ENCODE assay signal across 26 cellular contexts in the genomic region with DNA sequence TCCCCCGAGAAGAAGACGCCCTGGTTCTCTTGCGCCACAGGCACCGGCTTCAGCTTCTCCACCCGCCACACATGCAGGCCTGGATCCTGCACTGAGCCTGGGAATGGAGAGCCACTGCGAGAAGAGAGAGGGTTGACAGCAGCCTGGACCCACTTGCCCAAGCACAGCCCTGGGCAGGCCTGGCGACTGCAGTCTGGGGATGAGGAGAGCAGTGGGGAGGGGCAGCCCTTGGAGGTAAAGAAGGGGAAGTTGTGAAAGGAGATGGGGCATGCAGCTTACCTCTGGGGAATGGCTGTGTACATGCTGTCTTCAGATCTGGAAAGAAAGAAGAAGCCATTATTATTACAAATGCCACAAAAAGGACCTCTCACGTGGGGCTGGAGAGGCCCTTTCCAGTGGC. TPM values are rescaled to one million over a fixed set of nuclear protein-coding genes. Genes with fewer than 3 reads are reported as not detected.
DNase-seq lines count a peak whose midpoint lies in the region; ATAC-seq and TF ChIP-seq lines count a peak whose summit lies in the region.
"Had no signal": no experiment of that assay in that cellular context is flagged by ENCODE, and none has a peak within 500 bp of the region (broad histone marks: within the 10 kb centered on the region; RNA-seq: fewer than 3 reads in every experiment).

No MANE protein-coding gene starts in this region.

- CTCF ChIA-PET in HEK293T (lab: Yijun Ruan, JAX) = no interaction called here

- H3K27me3 Mint-ChIP-seq in IgD-negative memory B cell (no peaks in the 10 kb centered on the region), nephron progenitor cell (ENCODE audit: low read depth, poor library complexity) (peaks cover 5% of the 10 kb centered on the region)
- H3K27me3 Mint-ChIP-seq: progenitor cell of endocrine pancreas had no signal

- peak overlapping the region in 3 of 4 donors; percentile 52 to 90 (median 90) for H3K4me3 Mint-ChIP-seq in IgD-negative memory B cell
- no peak overlapping the region for H3K4me3 Mint-ChIP-seq in nephron progenitor cell
- H3K4me3 Mint-ChIP-seq: HFFc6 had no signal

- TF ChIP-seq CTCF in nephron progenitor cell (IDR thresholded peaks at IDR 0.05) = no peak

- no peak overlapping the region for H3K4me3 ChIP-seq in GM23248
- H3K4me3 ChIP-seq: A549, breast epithelium, lower lobe of right lung, SJSA1, upper lobe of left lung had no signal

- in situ Hi-C loops in GM23248 (cut with MboI) = no loop called here

- H3K4me1 Mint-ChIP-seq in IgD-negative memory B cell (peaks cover 14 to 21% (median 16%) of the 10 kb centered on the region in 3 donors), nephron progenitor cell (peaks cover 8% of the 10 kb centered on the region)

- ATAC-seq in GM21717 (IDR thresholded peaks at IDR 0.05; ENCODE audit: unreplicated experiment) = no peak
- ATAC-seq: lower lobe of right lung, PC-3 had no signal

- POLR2A ChIA-PET in HEK293T (lab: Yijun Ruan, JAX) = no interaction called here

- no peak overlapping the region for H3K27ac ChIP-seq in GM23248
- H3K27ac ChIP-seq: A549, breast epithelium, KMS-11, lower lobe of right lung, SJSA1, upper lobe of left lung had no signal

- H3K9me3 ChIP-seq in GM23248 (ENCODE audit: low read depth) = no peaks in the 10 kb centered on the region
- H3K9me3 ChIP-seq: breast epithelium, lower lobe of right lung, SJSA1, upper lobe of left lung had no signal

- peaks cover 13% of the 10 kb centered on the region for H3K4me1 ChIP-seq in GM23248 (ENCODE audit: insufficient read depth)
- H3K4me1 ChIP-seq: A549, SJSA1 had no signal

- H3K27ac Mint-ChIP-seq in IgD-negative memory B cell = peak overlapping the region; percentile 80 to 88 (median 85)
- peak overlapping the region; percentile 31 for H3K27ac Mint-ChIP-seq in nephron progenitor cell
- H3K27ac Mint-ChIP-seq: HFFc6, progenitor cell of endocrine pancreas had no signal

- H3K36me3 Mint-ChIP-seq in IgD-negative memory B cell (peaks cover 8% of the 10 kb centered on the region), nephron progenitor cell (ENCODE audit: low read depth) (peaks cover 21% of the 10 kb centered on the region)

- no peak overlapping the region for H3K4me2 ChIP-seq in GM23248 (ENCODE audit: unreplicated experiment)
- H3K4me2 ChIP-seq: A549, KMS-11 had no signal

- H3K9me3 Mint-ChIP-seq in IgD-negative memory B cell (no peaks in the 10 kb centered on the region), nephron progenitor cell (peaks cover 26% of the 10 kb centered on the region)

- H3K9me2 ChIP-seq in GM23248 (ENCODE audit: insufficient read depth) = no peaks in the 10 kb centered on the region

- DNase-seq in AML-193 (lab: John Stamatoyannopoulos, UW) (peak; percentile 62 to 63), SKM-1 (lab: John Stamatoyannopoulos, UW; ENCODE audit: unreplicated experiment) (peak; percentile 90), nephron progenitor cell (no peak), HEK293T (ENCODE audit: extremely low spot score) (no peak), GM23248 (no peak), germinal center (ENCODE audit: low spot score) (no peak)
- DNase-seq: activated CD4-positive, alpha-beta T cell treated with anti-CD3 and anti-CD28 coated beads for 4 hours; DMS 273 treated with DMSO at 0.1 percent for 48 hours; foreskin fibroblast; HFFc6; hippocampal formation; islet precursor cell; lower lobe of right lung; NCI-H1105 treated with DMSO at 0.1 percent for 48 hours; NCI-H526 treated with DMSO at 0.1 percent for 48 hours; PC-3; stimulated activated CD4-positive, alpha-beta T cell treated with anti-CD3 and anti-CD28 coated beads, Interleukin-4, amount 100 ng/mL, for 1 hour had no signal

- H3K9ac ChIP-seq in GM23248 = no peak overlapping the region
- H3K9ac ChIP-seq: KMS-11 had no signal

- no peaks in the 10 kb centered on the region for H4K20me1 ChIP-seq in GM23248 (ENCODE audit: insufficient read depth)

- H2AFZ ChIP-seq in GM23248 = no peak overlapping the region

- 97 to 98% methylated on average over 8 of the region's 8 CpGs for WGBS in GM23248 (ENCODE audit: low coverage in 1 of 2, low lambda C conversion rate in 2 of 2, missing lambda C conversion rate in 2 of 2), 2 experiments

- H3K27me3 ChIP-seq in GM23248 (replicated peaks; ENCODE audit: insufficient read depth) = no peaks in the 10 kb centered on the region
- H3K27me3 ChIP-seq: breast epithelium, SJSA1, upper lobe of left lung had no signal

- H3K79me2 ChIP-seq in GM23248 (ENCODE audit: insufficient read depth) = peaks cover 32% of the 10 kb centered on the region

- H3K36me3 ChIP-seq in GM23248 (ENCODE audit: low read depth) = 0 out of 2 replicates have a peak, but pooled peaks cover 3% of the 10 kb centered on the region
- H3K36me3 ChIP-seq: breast epithelium, SJSA1 had no signal

- H3F3A ChIP-seq in GM23248 (ENCODE audit: insufficient read depth) = peaks cover 17% of the 10 kb centered on the region

TF ChIP-seq in HEK293T, 16 proteins besides CTCF, POLR2A, EP300 and RAD21:
- TF ChIP-seq CTBP1 (IDR thresholded peaks at IDR 0.05; ENCODE audit: borderline replicate concordance) = no peak
- TF ChIP-seq HDGF (IDR thresholded peaks at IDR 0.05; ENCODE audit: borderline replicate concordance) = no peak
- TF ChIP-seq LEF1 (IDR thresholded peaks at IDR 0.05; ENCODE audit: borderline replicate concordance) = no peak
- no peak for TF ChIP-seq ZNF384 (IDR thresholded peaks at IDR 0.05)
- TF ChIP-seq, protein P1, sequence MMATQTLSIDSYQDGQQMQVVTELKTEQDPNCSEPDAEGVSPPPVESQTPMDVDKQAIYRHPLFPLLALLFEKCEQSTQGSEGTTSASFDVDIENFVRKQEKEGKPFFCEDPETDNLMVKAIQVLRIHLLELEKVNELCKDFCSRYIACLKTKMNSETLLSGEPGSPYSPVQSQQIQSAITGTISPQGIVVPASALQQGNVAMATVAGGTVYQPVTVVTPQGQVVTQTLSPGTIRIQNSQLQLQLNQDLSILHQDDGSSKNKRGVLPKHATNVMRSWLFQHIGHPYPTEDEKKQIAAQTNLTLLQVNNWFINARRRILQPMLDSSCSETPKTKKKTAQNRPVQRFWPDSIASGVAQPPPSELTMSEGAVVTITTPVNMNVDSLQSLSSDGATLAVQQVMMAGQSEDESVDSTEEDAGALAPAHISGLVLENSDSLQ (IDR thresholded peaks at IDR 0.05) = no peak
- no peak for TF ChIP-seq FOXA1 (IDR thresholded peaks at IDR 0.05)

RNA-seq across cellular contexts. Expression of gene CAPG, which starts 8.3 kb away (rescaled TPM):
- polyA plus RNA-seq in IgD-negative memory B cell = 542 TPM
- total RNA-seq in GM23248 (2014; rRNA removed; shearing (Covaris generic)) = 223 and 249 TPM in 2 replicates
- polyA plus RNA-seq in GM23248 (2016; fragmentation: Nextera tagmentation; extraction: Ambion mirVana) = 346 and 384 TPM in 2 replicates

RNA-seq across cellular contexts. Expression of gene SH2D6, which starts 16.7 kb away (rescaled TPM):
- not detected for polyA plus RNA-seq in IgD-negative memory B cell
- total RNA-seq in GM23248 (2014; rRNA removed; shearing (Covaris generic)) = not detected in 2 replicates
- polyA plus RNA-seq in GM23248 (2016; fragmentation: Nextera tagmentation; extraction: Ambion mirVana) = 0.31 TPM in 1 of 2 replicates, not detected in the other
- total RNA-seq: breast epithelium, PC-3, SJSA1, skeletal muscle tissue had no signal

RNA-seq across cellular contexts. Expression of gene ELMOD3, which starts 47.3 kb away (rescaled TPM):
- polyA plus RNA-seq in IgD-negative memory B cell = 16.0 TPM
- total RNA-seq in GM23248 (2014; rRNA removed; shearing (Covaris generic)) = 15.4 and 23.8 TPM in 2 replicates
- polyA plus RNA-seq in GM23248 (2016; fragmentation: Nextera tagmentation; extraction: Ambion mirVana) = 12.8 and 15.3 TPM in 2 replicates

RNA-seq across cellular contexts. Expression of gene RETSAT, which starts 47.5 kb away (rescaled TPM):
- polyA plus RNA-seq in IgD-negative memory B cell (10.6 TPM), GM23248 (2016; fragmentation: Nextera tagmentation; extraction: Ambion mirVana) (15.6 and 20.4 TPM in 2 replicates)
- total RNA-seq in GM23248 (2014; rRNA removed; shearing (Covaris generic)) = 46.0 and 68.6 TPM in 2 replicates

Comparison
In these comparisons a context has a peak if more than half of its experiments do, and no peak if none do; other contexts are left out.
1. DNase-seq: peak in AML-193 (2 of 2) and SKM-1 (single experiment); none in nephron progenitor cell (single experiment), HEK293T (single experiment), GM23248 (single experiment) and germinal center (single experiment).